ENCODE assay signal across 8 cellular contexts in the genomic region with DNA sequence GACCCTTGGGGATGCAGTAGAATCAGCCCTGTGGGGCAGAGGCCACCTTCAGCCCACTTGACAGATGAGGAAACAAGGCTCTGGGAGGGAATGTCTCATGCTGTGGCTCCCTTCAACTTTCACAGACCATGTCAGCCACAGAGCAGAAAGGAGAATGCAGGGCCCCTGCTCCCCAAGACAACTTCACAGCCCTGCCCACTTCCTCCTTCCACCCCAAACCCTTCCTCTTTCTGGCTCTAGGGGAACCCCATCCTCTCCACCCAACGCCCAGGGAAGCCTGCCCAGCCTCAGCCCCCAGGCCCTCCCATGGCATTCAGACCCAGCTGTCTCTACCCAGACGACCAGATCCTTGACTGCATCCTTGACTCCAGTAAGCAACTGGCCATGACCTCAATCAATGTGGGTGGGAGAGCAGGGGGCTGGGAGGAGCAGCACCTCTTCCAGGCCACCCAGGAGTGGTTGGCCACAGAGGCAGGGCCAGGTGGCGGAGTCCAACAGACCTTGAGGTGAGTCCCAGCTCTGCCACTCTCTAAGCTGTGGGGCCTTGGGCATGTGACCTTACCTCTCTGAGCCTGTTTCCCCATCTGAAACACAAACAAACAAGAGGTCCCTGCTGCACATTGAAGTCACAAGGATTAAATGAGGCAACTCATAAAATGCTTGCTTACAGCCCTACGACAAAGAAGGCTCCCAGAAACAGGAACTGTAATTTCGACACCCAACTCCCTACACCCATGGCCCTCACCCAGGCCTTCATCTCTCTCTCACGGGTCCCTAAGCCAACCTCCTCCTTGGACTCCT. TPM values are rescaled to one million over a fixed set of nuclear protein-coding genes. Genes with fewer than 3 reads are reported as not detected.
DNase-seq lines count a peak whose midpoint lies in the region; ATAC-seq and TF ChIP-seq lines count a peak whose summit lies in the region.

No MANE protein-coding gene starts in this region.

- peak; percentile 90 for DNase-seq in SIG-M5 (lab: John Stamatoyannopoulos, UW)
- DNase-seq in endothelial cell (ENCODE audit: low spot score): no peak
- peak; percentile 53 for DNase-seq in stimulated activated CD8-positive, alpha-beta memory T cell treated with anti-CD3 and anti-CD28 coated beads, Interleukin-4, amount 100 ng/mL, for 48 hours
- DNase-seq in NCI-H526 treated with DMSO at 0.1 percent for 48 hours (lab: John Stamatoyannopoulos, UW): no peak
- DNase-seq in COR-L47 (lab: John Stamatoyannopoulos, UW): no peak
- no peak for DNase-seq in mucosa of gallbladder (ENCODE audit: low spot score)

- peak overlapping the region; percentile 58 for H3K27ac Mint-ChIP-seq in endothelial cell (ENCODE audit: unreplicated experiment)

- H3K4me3 Mint-ChIP-seq in endothelial cell (ENCODE audit: unreplicated experiment): no peak overlapping the region

- H3K27me3 Mint-ChIP-seq in endothelial cell (ENCODE audit: unreplicated experiment): peaks cover 10% of the 10 kb centered on the region

- H3K4me1 Mint-ChIP-seq in endothelial cell (ENCODE audit: unreplicated experiment): peaks cover 26% of the 10 kb centered on the region

- H3K9me3 Mint-ChIP-seq in endothelial cell (ENCODE audit: unreplicated experiment): no peaks in the 10 kb centered on the region

- H3K36me3 Mint-ChIP-seq in endothelial cell (ENCODE audit: low read depth, unreplicated experiment): peaks cover 62% of the 10 kb centered on the region

- no peak for TF ChIP-seq CTCF in endothelial cell (IDR thresholded peaks at IDR 0.05; ENCODE audit: unreplicated experiment)

- ATAC-seq in GM19463 (IDR thresholded peaks at IDR 0.05; ENCODE audit: unreplicated experiment) (peak; percentile 52), HG03097 (IDR thresholded peaks at IDR 0.05; ENCODE audit: low FRiP score, unreplicated experiment) (no peak)

RNA-seq across cellular contexts. Expression of gene DEDD2, which starts 15.8 kb away (rescaled TPM):
- total RNA-seq in endothelial cell (ENCODE audit: unreplicated experiment): 27.1 TPM
- 35.0 TPM for total RNA-seq in mucosa of gallbladder

RNA-seq across cellular contexts. Expression of gene ZNF526, which starts 18.4 kb away (rescaled TPM):
- total RNA-seq in endothelial cell (ENCODE audit: unreplicated experiment) (13.9 TPM), mucosa of gallbladder (12.1 TPM)

RNA-seq across cellular contexts. Expression of gene GSK3A, which starts 40.7 kb away (rescaled TPM):
- 54.4 TPM for total RNA-seq in endothelial cell (ENCODE audit: unreplicated experiment)
- 49.8 TPM for total RNA-seq in mucosa of gallbladder

RNA-seq across cellular contexts. Expression of gene ERF, which starts 53.2 kb away (rescaled TPM):
- 109 TPM for total RNA-seq in endothelial cell (ENCODE audit: unreplicated experiment)
- 68.3 TPM for total RNA-seq in mucosa of gallbladder

Comparison
In these comparisons a context has a peak if more than half of its experiments do, and no peak if none do; other contexts are left out.
1. DNase-seq: peak in SIG-M5 (single experiment) and stimulated activated CD8-positive, alpha-beta memory T cell treated with anti-CD3 and anti-CD28 coated beads, Interleukin-4, amount 100 ng/mL, for 48 hours (single experiment); none in endothelial cell (single experiment), NCI-H526 treated with DMSO at 0.1 percent for 48 hours (single experiment), COR-L47 (single experiment) and mucosa of gallbladder (single experiment).